ENCODE assay signal across 13 cellular contexts in genomic region chr15:58247803-58248503, GRCh38.
DNase-seq lines count a peak whose midpoint lies in the region; ATAC-seq and TF ChIP-seq lines count a peak whose summit lies in the region.
"Had no signal": no experiment of that assay in that cellular context is flagged by ENCODE, and none has a peak within 500 bp of the region (broad histone marks: within the 10 kb centered on the region; RNA-seq: fewer than 3 reads in every experiment).

No MANE protein-coding gene starts in this region.

- peaks cover 17% of the 10 kb centered on the region for H3K4me1 Mint-ChIP-seq in activated CD4-positive, alpha-beta T cell treated with anti-CD3 and anti-CD28 coated beads for 36 hours

- H3K9me3 Mint-ChIP-seq in activated CD4-positive, alpha-beta T cell treated with anti-CD3 and anti-CD28 coated beads for 36 hours (ENCODE audit: low read depth), result no peaks in the 10 kb centered on the region
- H3K9me3 Mint-ChIP-seq: activated CD4-positive, alpha-beta memory T cell treated with anti-CD3 and anti-CD28 coated beads for 36 hours; T-helper 1 cell treated with Interleukin-12 subunit alpha and Interleukin-12 subunit beta and Interleukin-4 antibody, amounts not matched to agents 30 μg/mL and 1 μg/mL, for 36 hours had no signal

- TF ChIP-seq POLR2A in NB4 (IDR thresholded peaks at IDR 0.05; ENCODE audit: extremely low read depth, insufficient read length), result no peak

- intact Hi-C loops in activated CD4-positive, alpha-beta T cell treated with anti-CD3 and anti-CD28 coated beads for 36 hours (cut with DNase I, micrococcal nuclease), result no loop called here

- H3K4me3 Mint-ChIP-seq in activated CD4-positive, alpha-beta T cell treated with anti-CD3 and anti-CD28 coated beads for 36 hours, result no peak overlapping the region
- H3K4me3 Mint-ChIP-seq: activated CD4-positive, alpha-beta memory T cell treated with anti-CD3 and anti-CD28 coated beads for 36 hours; T-helper 1 cell treated with Interleukin-12 subunit alpha and Interleukin-12 subunit beta and Interleukin-4 antibody, amounts not matched to agents 30 μg/mL and 1 μg/mL, for 36 hours had no signal

- no peak for TF ChIP-seq CTCF in NB4 (IDR thresholded peaks at IDR 0.05; ENCODE audit: low read depth, low read length)
- TF ChIP-seq CTCF in lung (IDR thresholded peaks at IDR 0.05; ENCODE audit: control extremely low read depth, extremely low read depth), result no peak
- no peak for TF ChIP-seq CTCF in thoracic aorta (IDR thresholded peaks at IDR 0.05)
- no peak for TF ChIP-seq CTCF in coronary artery (IDR thresholded peaks at IDR 0.05)

- H3K36me3 ChIP-seq in lung (ENCODE audit: control insufficient read depth in 2 of 2, insufficient read depth in 2 of 2, low read length in 2 of 2) (no peaks in the 10 kb centered on the region), thoracic aorta (no peaks in the 10 kb centered on the region)

- CTCF ChIA-PET in activated CD4-positive, alpha-beta T cell treated with anti-CD3 and anti-CD28 coated beads for 36 hours (lab: Charles Lee), result no interaction called here

- ATAC-seq in esophagus mucosa, result peak; percentile 31
- ATAC-seq in lung (ENCODE audit: insufficient read depth, low FRiP score), result peak; percentile 46
- ATAC-seq in thoracic aorta (ENCODE audit: insufficient number of reproducible peaks, low FRiP score, low read depth), result peak; percentile 63
- ATAC-seq in HG03280 (IDR thresholded peaks at IDR 0.05; ENCODE audit: unreplicated experiment), result no peak
- ATAC-seq in activated CD4-positive, alpha-beta T cell treated with anti-CD3 and anti-CD28 coated beads for 36 hours, result no peak

- H3K36me3 Mint-ChIP-seq in activated CD4-positive, alpha-beta T cell treated with anti-CD3 and anti-CD28 coated beads for 36 hours (ENCODE audit: low read depth), result no peaks in the 10 kb centered on the region
- H3K36me3 Mint-ChIP-seq: activated CD4-positive, alpha-beta memory T cell treated with anti-CD3 and anti-CD28 coated beads for 36 hours had no signal

- H3K9me3 ChIP-seq in lung (ENCODE audit: control insufficient read depth in 2 of 2, insufficient read depth in 1 of 2, low read length in 1 of 2), result peaks cover 0 to 4% of the 10 kb centered on the region in 2 donors
- no peaks in the 10 kb centered on the region for H3K9me3 ChIP-seq in thoracic aorta
- H3K9me3 ChIP-seq: Caco-2 had no signal

- H3K27ac Mint-ChIP-seq in activated CD4-positive, alpha-beta T cell treated with anti-CD3 and anti-CD28 coated beads for 36 hours, result no peak overlapping the region
- H3K27ac Mint-ChIP-seq: activated CD4-positive, alpha-beta memory T cell treated with anti-CD3 and anti-CD28 coated beads for 36 hours; T-helper 1 cell treated with Interleukin-12 subunit alpha and Interleukin-12 subunit beta and Interleukin-4 antibody, amounts not matched to agents 30 μg/mL and 1 μg/mL, for 36 hours had no signal

- H3K4me1 ChIP-seq in lung (ENCODE audit: control insufficient read depth in 2 of 2, insufficient read depth in 2 of 2, low read length in 2 of 2) (peaks cover 0 to 6% of the 10 kb centered on the region in 2 donors), thoracic aorta (ENCODE audit: control insufficient read depth in 1 of 2, low read depth in 2 of 2) (peaks cover 5 to 37% of the 10 kb centered on the region in 2 donors)
- H3K4me1 ChIP-seq: Caco-2 had no signal

- POLR2A ChIA-PET in activated CD4-positive, alpha-beta T cell treated with anti-CD3 and anti-CD28 coated beads for 36 hours (lab: Charles Lee), result no interaction called here

- 42 to 56% methylated on average over 11 of the region's 11 CpGs for WGBS in lung, 2 donors

- H3K4me3 ChIP-seq in NB4 (ENCODE audit: low read depth, low read length) (peak overlapping the region; percentile 14), lung (no peak overlapping the region), thoracic aorta (no peak overlapping the region), coronary artery (no peak overlapping the region)

- H3K27ac ChIP-seq in lung (ENCODE audit: low read depth in 1 of 2, low read length in 1 of 2) (peak overlapping the region in 1 of 2 donors; percentile 88), thoracic aorta (peak overlapping the region; percentile 65 to 74), coronary artery (no peak overlapping the region)

- no peaks in the 10 kb centered on the region for H3K27me3 Mint-ChIP-seq in activated CD4-positive, alpha-beta T cell treated with anti-CD3 and anti-CD28 coated beads for 36 hours
- H3K27me3 Mint-ChIP-seq: activated CD4-positive, alpha-beta memory T cell treated with anti-CD3 and anti-CD28 coated beads for 36 hours had no signal

- H3K27me3 ChIP-seq in lung (ENCODE audit: control insufficient read depth, insufficient read depth) (no peaks in the 10 kb centered on the region), thoracic aorta (replicated peaks; ENCODE audit: insufficient read depth) (no peaks in the 10 kb centered on the region)

- DNase-seq in NB4 (ENCODE audit: low read depth) (peak; percentile 99), lung (ENCODE audit: low spot score) (peak; percentile 73), thoracic aorta (ENCODE audit: low spot score) (peak; percentile 51), coronary artery (ENCODE audit: low spot score) (no peak), NCI-H2171 treated with DMSO at 0.1 percent for 48 hours (lab: John Stamatoyannopoulos, UW) (no peak)
- DNase-seq in activated CD4-positive, alpha-beta T cell treated with anti-CD3 and anti-CD28 coated beads for 36 hours, result no peak
- DNase-seq: activated CD4-positive, alpha-beta memory T cell treated with anti-CD3 and anti-CD28 coated beads for 36 hours; activated gamma-delta T cell treated with Interleukin-2 at 50 U/mL for 16 hours; stimulated activated CD4-positive, alpha-beta T cell treated with anti-CD3 and anti-CD28 coated beads, Interleukin-2, amount 100 ng/mL, for 48 hours had no signal

Comparison
In these comparisons a context has a peak if more than half of its experiments do, and no peak if none do; other contexts are left out.
1. DNase-seq: peak in NB4 (single experiment), lung (single experiment) and thoracic aorta (single experiment); none in coronary artery (single experiment), NCI-H2171 treated with DMSO at 0.1 percent for 48 hours (single experiment) and activated CD4-positive, alpha-beta T cell treated with anti-CD3 and anti-CD28 coated beads for 36 hours (single experiment).
2. ATAC-seq: peak in esophagus mucosa (single experiment), lung (single experiment) and thoracic aorta (single experiment); none in HG03280 (single experiment) and activated CD4-positive, alpha-beta T cell treated with anti-CD3 and anti-CD28 coated beads for 36 hours (single experiment).
3. H3K27ac ChIP-seq: peak in thoracic aorta (2 of 2); none in coronary artery (0 of 2).